8 cellular contexts compared by ENCODE assay signal in genomic region chr9:114385412-114386181, GRCh38. TPM values are rescaled to one million over a fixed set of nuclear protein-coding genes. Genes with fewer than 3 reads are reported as not detected.
A peak's percentile ranks its signal among the peaks of the same experiment; 100 is the strongest.
DNase-seq lines count a peak whose midpoint lies in the region; ATAC-seq, FAIRE-seq and TF ChIP-seq lines count a peak whose summit lies in the region.

No MANE protein-coding gene starts in this region.

- ATAC-seq in GM18511 (IDR thresholded peaks at IDR 0.05; ENCODE audit: unreplicated experiment) (peak; percentile 81), HG03025 (IDR thresholded peaks at IDR 0.05; ENCODE audit: low FRiP score, unreplicated experiment) (peak; percentile 72)

- peaks cover 13% of the 10 kb centered on the region for H3K4me1 ChIP-seq in prostate gland (replicated peaks)

- DNase-seq in RPMI7951 (ENCODE audit: low read depth) (peak; percentile 98), glomerular visceral epithelial cell (ENCODE audit: extremely low spot score) (peak; percentile 80), prostate gland (ENCODE audit: low spot score) (peak; percentile 44), urothelium cell line (ENCODE audit: low spot score) (peak; percentile 72), cerebellar nuclear complex (lab: John Stamatoyannopoulos, UW) (no peak)
- DNase-seq in activated effector memory CD4-positive, alpha-beta T cell treated with Interleukin-2 at 50 U/mL for 16 hours, result peak; percentile 81

- intact Hi-C loops in prostate gland (cut with DNase I), result loop anchor here (5.0 kb wide), 1 partner anchor 33 kb away; no protein-coding TSS in a partner anchor

- H3K36me3 ChIP-seq in prostate gland, result no peaks in the 10 kb centered on the region

- no peak for TF ChIP-seq CTCF in prostate gland (IDR thresholded peaks at IDR 0.05)

- no peak for FAIRE-seq in urothelium cell line (lab: Jason Lieb, UNC)

- no peaks in the 10 kb centered on the region for H3K27me3 ChIP-seq in prostate gland (replicated peaks; ENCODE audit: insufficient read depth)

- 42% methylated on average over 11 of the region's 11 CpGs for WGBS in prostate gland

- H3K9me3 ChIP-seq in prostate gland, result no peaks in the 10 kb centered on the region

- TF ChIP-seq POLR2A in prostate gland (IDR thresholded peaks at IDR 0.05), result no peak

- peak overlapping the region; percentile 80 to 86 for H3K27ac ChIP-seq in prostate gland

- peak overlapping the region; percentile 43 to 46 for H3K4me3 ChIP-seq in prostate gland

RNA-seq across cellular contexts. Expression of gene AKNA, which starts 2.2 kb away (rescaled TPM):
- total RNA-seq in RPMI7951 (2014; rRNA removed; shearing (Covaris generic)), result 2.9 and 4.2 TPM in 2 replicates
- total RNA-seq in prostate gland, result 10 to 100 TPM; 20.5 to 30.1 TPM

RNA-seq across cellular contexts. Expression of gene ORM2, which starts 55.9 kb away (rescaled TPM):
- total RNA-seq in RPMI7951 (2014; rRNA removed; shearing (Covaris generic)), result not detected in 2 replicates
- total RNA-seq in prostate gland, result 1 to 10 TPM in 1 of 2 donors, under 1 TPM in 1; 0.91 to 1.9 TPM

Comparison
In these comparisons a context has a peak if more than half of its experiments do, and no peak if none do; other contexts are left out.
1. DNase-seq: peak in RPMI7951 (single experiment), activated effector memory CD4-positive, alpha-beta T cell treated with Interleukin-2 at 50 U/mL for 16 hours (single experiment), glomerular visceral epithelial cell (single experiment), prostate gland (single experiment) and urothelium cell line (single experiment); none in cerebellar nuclear complex (0 of 2).